25 cellular contexts compared by ENCODE assay signal in genomic region chr20:58097943-58098342, GRCh38.
A peak's percentile ranks its signal among the peaks of the same experiment; 100 is the strongest.
DNase-seq lines count a peak whose midpoint lies in the region; ATAC-seq and TF ChIP-seq lines count a peak whose summit lies in the region.
"Had no signal": no experiment of that assay in that cellular context is flagged by ENCODE, and none has a peak within 500 bp of the region (broad histone marks: within the 10 kb centered on the region; RNA-seq: fewer than 3 reads in every experiment).

No MANE protein-coding gene starts in this region.

- no peaks in the 10 kb centered on the region for H3K9me3 Mint-ChIP-seq in GM23338
- H3K9me3 Mint-ChIP-seq in activated T-cell treated with anti-CD3 and anti-CD28 coated beads, Interleukin-2, amount 50 U/mL, for 24 hours: no peaks in the 10 kb centered on the region
- H3K9me3 Mint-ChIP-seq: CD4-positive, alpha-beta T cell; CD8-positive, alpha-beta memory T cell; H9 had no signal

- H3K4me1 ChIP-seq in right atrium auricular region: peaks cover 0 to under 1% of the 10 kb centered on the region in 2 donors
- H3K4me1 ChIP-seq in right cardiac atrium (ENCODE audit: control insufficient read depth, insufficient read depth, low read length): no peaks in the 10 kb centered on the region
- peaks cover 9% of the 10 kb centered on the region for H3K4me1 ChIP-seq in SJSA1 (replicated peaks)
- H3K4me1 ChIP-seq in ovary (ENCODE audit: insufficient read depth): peaks cover 8% of the 10 kb centered on the region
- H3K4me1 ChIP-seq in GM23338 (ENCODE audit: insufficient read depth): no peaks in the 10 kb centered on the region
- H3K4me1 ChIP-seq: A549; BE2C; BLaER1 treated with 17β-estradiol and CSF1 and Interleukin-3, amounts not matched to agents 10 nM and 100 nM had no signal

- no peaks in the 10 kb centered on the region for H3K4me1 Mint-ChIP-seq in GM23338
- H3K4me1 Mint-ChIP-seq in activated T-cell treated with anti-CD3 and anti-CD28 coated beads, Interleukin-2, amount 50 U/mL, for 24 hours (ENCODE audit: low read depth): peaks cover 3% of the 10 kb centered on the region
- H3K4me1 Mint-ChIP-seq: CD14-positive monocyte; CD8-positive, alpha-beta memory T cell had no signal

- DNase-seq in right atrium auricular region (ENCODE audit: low spot score) (peak; percentile 34), right cardiac atrium (no peak), SJSA1 (ENCODE audit: low read depth in 1 of 2, low spot score in 2 of 2) (no peak), lower leg skin (ENCODE audit: low spot score in 2 of 2) (peak; percentile 5 to 25), ovary (peak in 4 of 5 donors; percentile 34 to 55 (median 48)), GM23338 (ENCODE audit: low spot score) (no peak), NCI-H2227 (lab: John Stamatoyannopoulos, UW; ENCODE audit: unreplicated experiment) (no peak)
- no peak for DNase-seq in activated T-cell treated with anti-CD3 and anti-CD28 coated beads, Interleukin-2, amount 50 U/mL, for 24 hours
- DNase-seq: 8988T; ACHN; AML-193; BE2C; CD4-positive, alpha-beta T cell; CD8-positive, alpha-beta memory T cell; DMS 273 treated with DMSO at 0.1 percent for 48 hours; DMS79; EL; GDM1; GM23248; H9 had no signal

- H4K20me1 ChIP-seq in GM23338 (replicated peaks; ENCODE audit: insufficient read depth): no peaks in the 10 kb centered on the region
- H4K20me1 ChIP-seq: BLaER1 treated with 17β-estradiol and CSF1 and Interleukin-3, amounts not matched to agents 10 nM and 100 nM had no signal

- no peak overlapping the region for H3K4me3 ChIP-seq in right atrium auricular region
- no peak overlapping the region for H3K4me3 ChIP-seq in right cardiac atrium (ENCODE audit: low read length)
- no peak overlapping the region for H3K4me3 ChIP-seq in SJSA1
- H3K4me3 ChIP-seq in lower leg skin (ENCODE audit: low read depth, poor library complexity, severe bottlenecking): no peak overlapping the region
- H3K4me3 ChIP-seq in ovary: no peak overlapping the region
- no peak overlapping the region for H3K4me3 ChIP-seq in GM23338
- H3K4me3 ChIP-seq: A549; BLaER1 treated with 17β-estradiol and CSF1 and Interleukin-3, amounts not matched to agents 10 nM and 100 nM; GM12878; GM23248 had no signal

- no peaks in the 10 kb centered on the region for H3K79me2 ChIP-seq in GM23338 (replicated peaks; ENCODE audit: insufficient read depth)

- no peaks in the 10 kb centered on the region for H3K36me3 Mint-ChIP-seq in GM23338 (ENCODE audit: low read depth)
- H3K36me3 Mint-ChIP-seq in activated T-cell treated with anti-CD3 and anti-CD28 coated beads, Interleukin-2, amount 50 U/mL, for 24 hours (ENCODE audit: low read depth): no peaks in the 10 kb centered on the region
- H3K36me3 Mint-ChIP-seq: CD14-positive monocyte; CD8-positive, alpha-beta memory T cell had no signal

- no peak overlapping the region for H3K27ac ChIP-seq in right atrium auricular region
- H3K27ac ChIP-seq in right cardiac atrium (ENCODE audit: low read length): no peak overlapping the region
- H3K27ac ChIP-seq in SJSA1: peak overlapping the region; percentile 64
- no peak overlapping the region for H3K27ac ChIP-seq in ovary
- no peak overlapping the region for H3K27ac ChIP-seq in GM23338 (ENCODE audit: low read depth)
- H3K27ac ChIP-seq: A549; BLaER1 treated with 17β-estradiol and CSF1 and Interleukin-3, amounts not matched to agents 10 nM and 100 nM; GM23248 had no signal

- H3K27me3 ChIP-seq in right atrium auricular region: no peaks in the 10 kb centered on the region
- no peaks in the 10 kb centered on the region for H3K27me3 ChIP-seq in right cardiac atrium (ENCODE audit: control insufficient read depth, insufficient read depth)
- H3K27me3 ChIP-seq in SJSA1 (replicated peaks): no peaks in the 10 kb centered on the region
- no peaks in the 10 kb centered on the region for H3K27me3 ChIP-seq in ovary
- no peaks in the 10 kb centered on the region for H3K27me3 ChIP-seq in GM23338 (ENCODE audit: insufficient read depth)
- H3K27me3 ChIP-seq: BE2C; BLaER1 treated with 17β-estradiol and CSF1 and Interleukin-3, amounts not matched to agents 10 nM and 100 nM had no signal

- no peaks in the 10 kb centered on the region for H3K9me2 ChIP-seq in GM23338 (ENCODE audit: insufficient read depth)

- no peak overlapping the region for H2AFZ ChIP-seq in GM23338
- H2AFZ ChIP-seq: GM23248 had no signal

- no peaks in the 10 kb centered on the region for H3K9me3 ChIP-seq in right atrium auricular region
- H3K9me3 ChIP-seq in right cardiac atrium (ENCODE audit: control insufficient read depth, low read length): no peaks in the 10 kb centered on the region
- no peaks in the 10 kb centered on the region; the same call in 1 of the 2 replicates for H3K9me3 ChIP-seq in SJSA1 (replicated peaks)
- no peaks in the 10 kb centered on the region for H3K9me3 ChIP-seq in ovary
- H3K9me3 ChIP-seq: A549; BE2C; BLaER1 treated with 17β-estradiol and CSF1 and Interleukin-3, amounts not matched to agents 10 nM and 100 nM had no signal

- H3K27ac Mint-ChIP-seq in GM23338: no peak overlapping the region
- H3K27ac Mint-ChIP-seq in activated T-cell treated with anti-CD3 and anti-CD28 coated beads, Interleukin-2, amount 50 U/mL, for 24 hours: no peak overlapping the region
- H3K27ac Mint-ChIP-seq: CD14-positive monocyte; CD4-positive, alpha-beta T cell; CD8-positive, alpha-beta memory T cell; H9 had no signal

- 83% methylated on average over 7 of the region's 7 CpGs for WGBS in right cardiac atrium
- WGBS in lower leg skin, 2 donors: 85 to 90% methylated on average over 7 of the region's 7 CpGs
- WGBS in ovary, 3 donors: 28 to 31% (median 28%) methylated on average over 7 of the region's 7 CpGs

- no peaks in the 10 kb centered on the region for H3K36me3 ChIP-seq in right atrium auricular region
- H3K36me3 ChIP-seq in SJSA1: no peaks in the 10 kb centered on the region
- no peaks in the 10 kb centered on the region for H3K36me3 ChIP-seq in ovary
- no peaks in the 10 kb centered on the region for H3K36me3 ChIP-seq in GM23338 (ENCODE audit: insufficient read depth)
- H3K36me3 ChIP-seq: BE2C; BLaER1 treated with 17β-estradiol and CSF1 and Interleukin-3, amounts not matched to agents 10 nM and 100 nM had no signal

- no peak for ATAC-seq in right cardiac atrium
- ATAC-seq in GM23338: no peak
- ATAC-seq: A549, GM12878, HCT116 had no signal

- no peak for TF ChIP-seq CTCF in right atrium auricular region (IDR thresholded peaks at IDR 0.05)
- no peak for TF ChIP-seq CTCF in lower leg skin (IDR thresholded peaks at IDR 0.05)
- TF ChIP-seq CTCF in ovary (IDR thresholded peaks at IDR 0.05): no peak
- no peak for TF ChIP-seq CTCF in GM23338 (conservative IDR thresholded peaks at IDR 0.05; ENCODE audit: low read depth in 2 of 2)

- TF ChIP-seq EP300 in ovary (IDR thresholded peaks at IDR 0.05): no peak

- intact Hi-C loops in right cardiac atrium (cut with DNase I) (no loop called here), lower leg skin (cut with DNase I; ENCODE audit: low total_unique reads) (no loop called here), ovary (cut with DNase I) (no loop called here)

- TF ChIP-seq POLR2A in lower leg skin (IDR thresholded peaks at IDR 0.05) (no peak), ovary (IDR thresholded peaks at IDR 0.05) (no peak)

- no peak overlapping the region for H3K4me3 Mint-ChIP-seq in GM23338
- H3K4me3 Mint-ChIP-seq in activated T-cell treated with anti-CD3 and anti-CD28 coated beads, Interleukin-2, amount 50 U/mL, for 24 hours: no peak overlapping the region
- H3K4me3 Mint-ChIP-seq: CD14-positive monocyte; CD4-positive, alpha-beta T cell; CD8-positive, alpha-beta memory T cell; H9 had no signal

- no peaks in the 10 kb centered on the region for H3F3A ChIP-seq in GM23338 (replicated peaks; ENCODE audit: low read depth)

- no peak overlapping the region for H3K4me2 ChIP-seq in GM23338
- H3K4me2 ChIP-seq: A549; BLaER1 treated with 17β-estradiol and CSF1 and Interleukin-3, amounts not matched to agents 10 nM and 100 nM had no signal

- H3K27me3 Mint-ChIP-seq in GM23338 (ENCODE audit: insufficient read depth, low read depth, poor library complexity): peaks cover 8% of the 10 kb centered on the region
- peaks cover 60% of the 10 kb centered on the region for H3K27me3 Mint-ChIP-seq in activated T-cell treated with anti-CD3 and anti-CD28 coated beads, Interleukin-2, amount 50 U/mL, for 24 hours

TF ChIP-seq in GM23338, 12 proteins besides CTCF, POLR2A, EP300 and RAD21 (continues in another document):
- TF ChIP-seq STAT1 (IDR thresholded peaks at IDR 0.05; ENCODE audit: unreplicated experiment) (no peak), REST (IDR thresholded peaks at IDR 0.05; ENCODE audit: unreplicated experiment) (no peak), JUNB (IDR thresholded peaks at IDR 0.05; ENCODE audit: unreplicated experiment) (no peak), ETS1 (IDR thresholded peaks at IDR 0.05) (no peak)

Comparison
In these comparisons a context has a peak if more than half of its experiments do, and no peak if none do; other contexts are left out.
1. DNase-seq: peak in right atrium auricular region (single experiment), lower leg skin (2 of 2) and ovary (4 of 5); none in right cardiac atrium (0 of 3), SJSA1 (0 of 2), GM23338 (single experiment), activated T-cell treated with anti-CD3 and anti-CD28 coated beads, Interleukin-2, amount 50 U/mL, for 24 hours (single experiment) and NCI-H2227 (single experiment).